In genomic region chr4:7926822-7927221, GRCh38 we compare ENCODE assay signal across 33 cellular contexts.
"Had no signal": no experiment of that assay in that cellular context is flagged by ENCODE, and none has a peak within 500 bp of the region (broad histone marks: within the 10 kb centered on the region; RNA-seq: fewer than 3 reads in every experiment).

No MANE protein-coding gene starts in this region.

- H3K27ac ChIP-seq: adrenal gland, breast epithelium had no signal

- H3K9me3 ChIP-seq: adrenal gland, body of pancreas, breast epithelium, MG63 had no signal

- ATAC-seq: activated CD4-positive, alpha-beta T cell treated with anti-CD3 and anti-CD28 coated beads for 36 hours; activated CD4-positive, CD25-positive, alpha-beta regulatory T cell treated with anti-CD3 and anti-CD28 coated beads, Interleukin-2, amount 50 U/mL, for 24 hours; activated naive CD4-positive, alpha-beta T cell treated with anti-CD3 and anti-CD28 coated beads, Interleukin-2, amount 50 U/mL, for 72 hours; body of pancreas; PC-3; WTC11 had no signal

- H3K27me3 ChIP-seq: adrenal gland, body of pancreas, breast epithelium, MG63 had no signal

- DNase-seq: activated CD4-positive, alpha-beta memory T cell treated with anti-CD3 and anti-CD28 coated beads for 36 hours; activated CD4-positive, alpha-beta T cell treated with anti-CD3 and anti-CD28 coated beads for 36 hours; activated CD4-positive, alpha-beta T cell treated with anti-CD3 and anti-CD28 coated beads, Interleukin-2, amount 50 U/mL, for 1 hour; activated CD8-positive, alpha-beta memory T cell treated with anti-CD3 and anti-CD28 coated beads, Interleukin-2, amount 50 U/mL, for 4 hours; activated gamma-delta T cell; activated naive CD4-positive, alpha-beta T cell treated with Interleukin-2 at 50 U/mL for 16 hours; activated T-cell treated with anti-CD3 and anti-CD28 coated beads, Interleukin-2, amount 50 U/mL, for 48 hours; body of pancreas; cerebellar nuclear complex; Kasumi-1; KG1; MG63; NCI-H1048; NCI-H1105 treated with DMSO at 0.1 percent for 48 hours; NCI-H1436 treated with DMSO at 0.1 percent for 48 hours; NCI-H1694 treated with DMSO at 0.1 percent for 48 hours; NCI-H2029; NCI-H345; NCI-H524 treated with DMSO at 0.1 percent for 48 hours; NCI-H748 treated with DMSO at 0.1 percent for 48 hours; NK-92 treated with Interleukin-12 subunit alpha and Interleukin-12 subunit beta, amount 100 ng/mL, for 24 hours; PC-3; Right ventricle myocardium superior had no signal

- H3K36me3 ChIP-seq: adrenal gland, breast epithelium, MG63 had no signal

- H3K36me3 Mint-ChIP-seq: activated CD4-positive, alpha-beta memory T cell treated with anti-CD3 and anti-CD28 coated beads for 36 hours had no signal

- H3K27me3 Mint-ChIP-seq: activated CD4-positive, alpha-beta memory T cell treated with anti-CD3 and anti-CD28 coated beads for 36 hours; activated CD4-positive, alpha-beta T cell treated with anti-CD3 and anti-CD28 coated beads for 36 hours had no signal

- H3K9me3 Mint-ChIP-seq: activated CD4-positive, alpha-beta memory T cell treated with anti-CD3 and anti-CD28 coated beads for 36 hours; activated naive CD4-positive, alpha-beta T cell treated with anti-CD3 and anti-CD28 coated beads, Interleukin-2, amount 50 U/mL, for 72 hours; T-helper 1 cell treated with Interleukin-12 subunit alpha and Interleukin-12 subunit beta and Interleukin-4 antibody, amounts not matched to agents 30 μg/mL and 1 μg/mL, for 36 hours; T-helper 2 cell treated with Interferon-gamma antibody and Interleukin-4, amounts not matched to agents 5 μg/mL and 100 μg/mL, for 36 hours had no signal

- FAIRE-seq: astrocyte, RCC 7860, TTC549 had no signal

- H3K4me3 Mint-ChIP-seq: activated CD4-positive, alpha-beta memory T cell treated with anti-CD3 and anti-CD28 coated beads for 36 hours; activated CD4-positive, alpha-beta T cell treated with anti-CD3 and anti-CD28 coated beads for 36 hours; T-helper 1 cell treated with Interleukin-12 subunit alpha and Interleukin-12 subunit beta and Interleukin-4 antibody, amounts not matched to agents 30 μg/mL and 1 μg/mL, for 36 hours; T-helper 2 cell treated with Interferon-gamma antibody and Interleukin-4, amounts not matched to agents 5 μg/mL and 100 μg/mL, for 36 hours; WTC11 had no signal

- H3K27ac Mint-ChIP-seq: activated CD4-positive, alpha-beta memory T cell treated with anti-CD3 and anti-CD28 coated beads for 36 hours; activated CD4-positive, alpha-beta T cell treated with anti-CD3 and anti-CD28 coated beads for 36 hours; activated naive CD4-positive, alpha-beta T cell treated with anti-CD3 and anti-CD28 coated beads, Interleukin-2, amount 50 U/mL, for 72 hours; T-helper 1 cell treated with Interleukin-12 subunit alpha and Interleukin-12 subunit beta and Interleukin-4 antibody, amounts not matched to agents 30 μg/mL and 1 μg/mL, for 36 hours; T-helper 2 cell treated with Interferon-gamma antibody and Interleukin-4, amounts not matched to agents 5 μg/mL and 100 μg/mL, for 36 hours; WTC11 had no signal

- H3K4me3 ChIP-seq: adrenal gland, body of pancreas, breast epithelium, MG63 had no signal
